12 cellular contexts compared by ENCODE assay signal in the genomic region with DNA sequence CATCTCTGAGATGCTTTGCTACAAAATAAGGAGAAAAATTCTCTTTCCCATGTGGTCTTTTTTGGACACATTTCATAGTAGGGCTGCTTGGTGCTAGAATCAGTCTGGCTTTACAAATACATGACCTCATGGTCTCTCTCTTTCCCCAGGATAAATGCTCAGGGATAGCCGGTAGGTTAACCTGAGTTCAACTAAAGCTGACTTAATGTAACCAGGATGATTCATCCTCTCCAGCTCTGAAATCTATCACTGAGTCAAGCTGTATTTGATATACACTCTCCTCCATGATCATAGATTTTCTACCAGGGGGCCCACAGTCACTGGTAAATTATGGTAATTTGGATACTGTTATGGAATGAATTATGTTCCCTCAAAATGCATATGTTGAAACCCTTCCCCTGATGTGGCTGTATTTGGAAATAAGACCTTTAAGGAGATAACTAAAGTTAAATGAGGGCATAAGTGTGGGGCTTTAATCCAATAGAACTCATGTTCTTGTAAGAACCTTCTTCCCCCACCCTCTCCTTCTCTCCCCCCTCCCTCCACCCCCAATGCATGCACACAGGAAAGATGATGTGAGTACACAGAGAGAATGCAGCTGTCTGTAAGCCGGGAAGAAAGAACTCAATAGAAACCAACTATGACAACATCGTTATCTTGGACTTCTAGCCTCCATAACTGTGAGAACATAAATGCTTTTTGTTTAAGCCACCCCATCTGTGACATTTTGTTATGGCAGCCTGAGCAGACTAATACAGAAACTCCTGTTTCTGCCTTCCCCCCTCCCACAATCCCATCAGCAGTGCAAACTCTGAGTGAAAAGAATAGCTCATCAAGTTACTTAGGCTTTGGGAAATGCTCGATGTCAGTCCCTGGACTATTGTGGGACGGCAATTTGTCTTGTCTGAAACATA.
DNase-seq lines count a peak whose midpoint lies in the region; ATAC-seq, FAIRE-seq and TF ChIP-seq lines count a peak whose summit lies in the region.
"Had no signal": no experiment of that assay in that cellular context is flagged by ENCODE, and none has a peak within 500 bp of the region (broad histone marks: within the 10 kb centered on the region; RNA-seq: fewer than 3 reads in every experiment).

No MANE protein-coding gene starts in this region.

- intact Hi-C loops in IMR-90 (cut with micrococcal nuclease) (no loop called here), esophagus squamous epithelium (cut with DNase I) (no loop called here), kidney (cut with DNase I) (no loop called here)

- peak overlapping the region; percentile 7; the same call in 1 of the 2 replicates for H2BK20ac ChIP-seq in IMR-90 (ENCODE audit: low read depth, low read length)

- in situ Hi-C loops in IMR-90 (cut with MboI; ENCODE audit: low sequenced_read_pairs): no loop called here

- H3K23ac ChIP-seq in IMR-90 (ENCODE audit: low read depth, low read length): no peak overlapping the region

- H4K8ac ChIP-seq in IMR-90 (ENCODE audit: low read depth in 2 of 2, low read length in 2 of 2): no peak overlapping the region

- H3K36me3 ChIP-seq in IMR-90 (ENCODE audit: control insufficient read depth, insufficient read depth, low read length) (no peaks in the 10 kb centered on the region), esophagus squamous epithelium (no peaks in the 10 kb centered on the region), kidney (ENCODE audit: control insufficient read depth in 1 of 2, insufficient read depth in 2 of 2, low read length in 2 of 2) (no peaks in the 10 kb centered on the region)
- H3K36me3 ChIP-seq: adrenal gland had no signal

- H3K27me3 ChIP-seq in IMR-90 (ENCODE audit: control insufficient read depth, insufficient read depth, low read length): no peaks in the 10 kb centered on the region
- no peaks in the 10 kb centered on the region for H3K27me3 ChIP-seq in esophagus squamous epithelium
- H3K27me3 ChIP-seq: adrenal gland had no signal

- no peak overlapping the region for H2AK5ac ChIP-seq in IMR-90 (ENCODE audit: low read depth, low read length)

- no peak overlapping the region for H2BK15ac ChIP-seq in IMR-90 (ENCODE audit: low read depth, low read length)

- no peak overlapping the region for H3K27ac ChIP-seq in IMR-90 (ENCODE audit: insufficient read depth, low read length)
- H3K27ac ChIP-seq in esophagus squamous epithelium: no peak overlapping the region
- H3K27ac ChIP-seq in kidney (ENCODE audit: low read depth in 2 of 2, low read length in 2 of 2): no peak overlapping the region
- H3K27ac ChIP-seq: adrenal gland had no signal

- H3K4me3 ChIP-seq in IMR-90 (ENCODE audit: insufficient read depth, low read depth, low read length) (no peak overlapping the region), fibroblast of mammary gland (ENCODE audit: control insufficient read depth, low read depth, low read length) (no peak overlapping the region), esophagus squamous epithelium (no peak overlapping the region), kidney (ENCODE audit: low read length in 2 of 2) (no peak overlapping the region)
- H3K4me3 ChIP-seq: adrenal gland had no signal

- no peaks in the 10 kb centered on the region for H3K79me1 ChIP-seq in IMR-90 (ENCODE audit: low read depth in 1 of 2, low read length in 2 of 2)

- 0 out of 2 replicates have a peak overlapping the region, but pooled peaks have one; percentile 25 for H4K5ac ChIP-seq in IMR-90 (ENCODE audit: low read depth, low read length)

- no peaks in the 10 kb centered on the region for H4K20me1 ChIP-seq in IMR-90 (ENCODE audit: insufficient read depth, low read length)

- peak overlapping the region; percentile 73 for H2BK5ac ChIP-seq in IMR-90 (ENCODE audit: low read depth, low read length, poor library complexity, severe bottlenecking)

- no peak for FAIRE-seq in kidney (lab: Jason Lieb, UNC)
- FAIRE-seq: islet of Langerhans had no signal

- WGBS in IMR-90 (ENCODE audit: extremely low coverage in 2 of 2, insufficient read length in 1 of 2), 2 experiments: no CpG with 5 or more reads among the region's 5 CpGs
- WGBS in esophagus squamous epithelium, 2 donors: 65 to 74% methylated on average over 5 of the region's 5 CpGs

- TF ChIP-seq CTCF in IMR-90 (conservative IDR thresholded peaks at IDR 0.05; ENCODE audit: low read depth, low read length): no peak
- no peak for TF ChIP-seq CTCF in fibroblast of mammary gland (conservative IDR thresholded peaks at IDR 0.05; ENCODE audit: control insufficient read depth, insufficient read depth, low read depth, low read length)
- no peak for TF ChIP-seq CTCF in esophagus squamous epithelium (IDR thresholded peaks at IDR 0.05)
- no peak for TF ChIP-seq CTCF in kidney (IDR thresholded peaks at IDR 0.05; ENCODE audit: borderline replicate concordance, extremely low read depth, insufficient read depth)

- dilution Hi-C loops in IMR-90 (cut with HindIII; ENCODE audit: low sequenced_read_pairs, unreplicated experiment): no loop called here

- H3K4me2 ChIP-seq in IMR-90 (ENCODE audit: low read depth, low read length): peak overlapping the region; percentile 23; the same call in 1 of the 2 replicates

- no peak overlapping the region for H4K91ac ChIP-seq in IMR-90 (ENCODE audit: insufficient read depth, low read depth, low read length)

- peak overlapping the region; percentile 81 for H3K18ac ChIP-seq in IMR-90 (ENCODE audit: low read depth, low read length)

- TF ChIP-seq RAD21 in IMR-90 (IDR thresholded peaks at IDR 0.05; ENCODE audit: low read length): no peak

- TF ChIP-seq POLR2A in IMR-90 (IDR thresholded peaks at IDR 0.05; ENCODE audit: low read depth, low read length): no peak
- TF ChIP-seq POLR2A in esophagus squamous epithelium (IDR thresholded peaks at IDR 0.05): no peak

- H3K9me1 ChIP-seq in IMR-90 (ENCODE audit: insufficient read depth, low read length): no peaks in the 10 kb centered on the region

- no peak overlapping the region for H3K9ac ChIP-seq in IMR-90 (ENCODE audit: low read depth, low read length)
- H3K9ac ChIP-seq in kidney (ENCODE audit: low read length in 2 of 2): no peak overlapping the region

- CTCF ChIA-PET in IMR-90 (lab: Yijun Ruan, JAX): interaction anchor here (0.6 kb wide), 1 partner anchor 244 kb away, joined by 3 read pairs; no protein-coding TSS in a partner anchor

- no peak overlapping the region for H3K56ac ChIP-seq in IMR-90 (ENCODE audit: extremely low read depth, insufficient read depth, low read length)

- no peaks in the 10 kb centered on the region for H3K4me1 ChIP-seq in IMR-90 (ENCODE audit: control insufficient read depth, insufficient read depth, low read length)
- H3K4me1 ChIP-seq in esophagus squamous epithelium: no peaks in the 10 kb centered on the region
- H3K4me1 ChIP-seq in kidney (ENCODE audit: control insufficient read depth in 1 of 2, insufficient read depth in 1 of 2, low read depth in 1 of 2, low read length in 2 of 2): no peaks in the 10 kb centered on the region

- no peak overlapping the region for H2AK9ac ChIP-seq in IMR-90 (replicated peaks; ENCODE audit: low read depth, low read length, poor library complexity)

- H3K4ac ChIP-seq in IMR-90 (ENCODE audit: low read depth, low read length): no peak overlapping the region

- DNase-seq in Ammon's horn (ENCODE audit: low spot score): peak; percentile 37
- peak; percentile 91 for DNase-seq in IMR-90
- peak; percentile 53 for DNase-seq in fibroblast of mammary gland (ENCODE audit: low read depth)
- no peak for DNase-seq in D341Med (ENCODE audit: low spot score)
- DNase-seq in iPS-NIHi11 (ENCODE audit: low spot score): no peak
- no peak for DNase-seq in esophagus squamous epithelium (lab: John Stamatoyannopoulos, UW)
- DNase-seq in kidney: no peak
- DNase-seq: adrenal gland; natural killer cell; stimulated activated CD4-positive, alpha-beta T cell treated with anti-CD3 and anti-CD28 coated beads, Interleukin-15, amount 100 ng/mL, for 24 hours had no signal

- POLR2A ChIA-PET in IMR-90 (lab: Charles Lee; ENCODE audit: unreplicated experiment): no interaction called here

- H3K9me3 ChIP-seq in IMR-90 (ENCODE audit: control insufficient read depth, insufficient read depth, low read length) (no peaks in the 10 kb centered on the region), esophagus squamous epithelium (no peaks in the 10 kb centered on the region), kidney (ENCODE audit: control insufficient read depth in 1 of 2, low read length in 2 of 2) (no peaks in the 10 kb centered on the region)
- H3K9me3 ChIP-seq: adrenal gland had no signal

- ATAC-seq in GM21576 (IDR thresholded peaks at IDR 0.05; ENCODE audit: unreplicated experiment) (peak; percentile 21), IMR-90 (ENCODE audit: low read depth) (peak; percentile 88)
- ATAC-seq: natural killer cell had no signal

- H2AFZ ChIP-seq in IMR-90 (replicated peaks; ENCODE audit: low read length, poor library complexity): no peak overlapping the region

- H3K14ac ChIP-seq in IMR-90 (replicated peaks; ENCODE audit: low read depth, low read length): no peak overlapping the region

- BruUV-seq in IMR-90 (replicated peaks; lab: Mats Ljungman, UMichigan): no TSS peak

- H2BK120ac ChIP-seq in IMR-90 (ENCODE audit: low read depth, low read length): no peak overlapping the region

TF ChIP-seq in IMR-90, 13 proteins besides CTCF, POLR2A, EP300 and RAD21:
- no peak for TF ChIP-seq RCOR1 (IDR thresholded peaks at IDR 0.05; ENCODE audit: insufficient replicate concordance, low read length)
- TF ChIP-seq SMC3 (IDR thresholded peaks at IDR 0.05; ENCODE audit: low read depth, low read length): no peak
- TF ChIP-seq FOS (IDR thresholded peaks at IDR 0.05; ENCODE audit: low read depth, low read length): peak; percentile 25; the same call in 1 of the 2 replicates
- TF ChIP-seq, protein P1, sequence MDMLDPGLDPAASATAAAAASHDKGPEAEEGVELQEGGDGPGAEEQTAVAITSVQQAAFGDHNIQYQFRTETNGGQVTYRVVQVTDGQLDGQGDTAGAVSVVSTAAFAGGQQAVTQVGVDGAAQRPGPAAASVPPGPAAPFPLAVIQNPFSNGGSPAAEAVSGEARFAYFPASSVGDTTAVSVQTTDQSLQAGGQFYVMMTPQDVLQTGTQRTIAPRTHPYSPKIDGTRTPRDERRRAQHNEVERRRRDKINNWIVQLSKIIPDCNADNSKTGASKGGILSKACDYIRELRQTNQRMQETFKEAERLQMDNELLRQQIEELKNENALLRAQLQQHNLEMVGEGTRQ (IDR thresholded peaks at IDR 0.05; ENCODE audit: low read depth, low read length): no peak
- TF ChIP-seq MAZ (IDR thresholded peaks at IDR 0.05; ENCODE audit: borderline replicate concordance, low read depth, low read length): no peak

Comparison
In these comparisons a context has a peak if more than half of its experiments do, and no peak if none do; other contexts are left out.
1. DNase-seq: peak in Ammon's horn (single experiment), IMR-90 (single experiment) and fibroblast of mammary gland (single experiment); none in D341Med (single experiment), iPS-NIHi11 (single experiment), esophagus squamous epithelium (single experiment) and kidney (single experiment).